ENCODE assay signal across 19 cellular contexts in genomic region chr4:185290018-185290607, GRCh38.
A peak's percentile ranks its signal among the peaks of the same experiment; 100 is the strongest.
DNase-seq lines count a peak whose midpoint lies in the region; ATAC-seq and TF ChIP-seq lines count a peak whose summit lies in the region.
"Had no signal": no experiment of that assay in that cellular context is flagged by ENCODE, and none has a peak within 500 bp of the region (broad histone marks: within the 10 kb centered on the region; RNA-seq: fewer than 3 reads in every experiment).

No MANE protein-coding gene starts in this region.

- no peak for TF ChIP-seq EP300 in transverse colon (IDR thresholded peaks at IDR 0.05; ENCODE audit: low read depth)

- POLR2A ChIA-PET in A673 (lab: Charles Lee; ENCODE audit: low non-redundant PET) = no interaction called here

- no peaks in the 10 kb centered on the region for H3K9me3 ChIP-seq in cardiac muscle cell (ENCODE audit: low read depth)
- no peaks in the 10 kb centered on the region for H3K9me3 ChIP-seq in mesodermal cell (ENCODE audit: control insufficient read depth, low read length)
- H3K9me3 ChIP-seq in thoracic aorta = no peaks in the 10 kb centered on the region
- no peaks in the 10 kb centered on the region for H3K9me3 ChIP-seq in transverse colon
- H3K9me3 ChIP-seq in A673 (ENCODE audit: low read depth, low read length, poor library complexity, severe bottlenecking) = no peaks in the 10 kb centered on the region
- H3K9me3 ChIP-seq: A549, HAP-1 had no signal

- no TSS peak for BruUV-seq in A673 (replicated peaks; lab: Mats Ljungman, UMichigan)

- ATAC-seq in Right ventricle myocardium superior (ENCODE audit: poor library complexity) = no peak
- no peak for ATAC-seq in thoracic aorta (ENCODE audit: insufficient number of reproducible peaks, low FRiP score, low read depth)
- ATAC-seq: A549 had no signal

- H3K27ac ChIP-seq in cardiac muscle cell (peak overlapping the region; percentile 75), mesodermal cell (ENCODE audit: low read depth, low read length, severe bottlenecking) (peak overlapping the region; percentile 50), thoracic aorta (peak overlapping the region; percentile 15 to 54), transverse colon (no peak overlapping the region), A673 (ENCODE audit: low read depth, low read length, poor library complexity, severe bottlenecking) (no peak overlapping the region)
- H3K27ac ChIP-seq: 22Rv1; A549; BLaER1 treated with 17β-estradiol and CSF1 and Interleukin-3, amounts not matched to agents 10 nM and 100 nM; GM23248 had no signal

- TF ChIP-seq CTCF in cardiac muscle cell (IDR thresholded peaks at IDR 0.05; ENCODE audit: low read depth, low read length) (no peak), thoracic aorta (IDR thresholded peaks at IDR 0.05) (no peak), transverse colon (IDR thresholded peaks at IDR 0.05) (no peak), A673 (conservative IDR thresholded peaks at IDR 0.05; ENCODE audit: low read depth, low read length) (no peak)

- DNase-seq in cardiac muscle cell (ENCODE audit: low read depth in 1 of 2, low spot score in 1 of 2) (no peak), Right ventricle myocardium superior (no peak), thoracic aorta (ENCODE audit: low spot score) (no peak), transverse colon (no peak), A673 (ENCODE audit: low spot score) (no peak), medulla oblongata (ENCODE audit: extremely low spot score) (no peak), SW480 (ENCODE audit: low spot score) (no peak)
- DNase-seq: CD8-positive, alpha-beta memory T cell; COR-L47; DMS 273 treated with DMSO at 0.1 percent for 48 hours; DMS53; DND-41; EL; GM23248 had no signal

- in situ Hi-C loops in transverse colon (cut with MboI; ENCODE audit: low pct_ligation_motif_present in 1 of 4, low pct_unique_long_range_greater_than_20kb in 1 of 4, low sequenced_read_pairs in 3 of 4) = no loop called here

- intact Hi-C loops in Right ventricle myocardium superior (cut with DNase I) (no loop called here), transverse colon (cut with DNase I; ENCODE audit: low total_unique reads) (no loop called here), A673 (cut with micrococcal nuclease; ENCODE audit: unreplicated experiment) (no loop called here)

- TF ChIP-seq POLR2A in transverse colon (IDR thresholded peaks at IDR 0.05) = no peak

- no peak overlapping the region for H3K4me3 ChIP-seq in cardiac muscle cell
- no peak overlapping the region for H3K4me3 ChIP-seq in mesodermal cell (ENCODE audit: extremely low read depth, insufficient read depth, low read length, poor library complexity, severe bottlenecking)
- H3K4me3 ChIP-seq in thoracic aorta = no peak overlapping the region
- H3K4me3 ChIP-seq in transverse colon = no peak overlapping the region
- H3K4me3 ChIP-seq in A673 (ENCODE audit: low read depth, low read length, poor library complexity, severe bottlenecking) = no peak overlapping the region
- H3K4me3 ChIP-seq: A549; BLaER1 treated with 17β-estradiol and CSF1 and Interleukin-3, amounts not matched to agents 10 nM and 100 nM; GM23248; HAP-1 had no signal

- H3K4me1 ChIP-seq in cardiac muscle cell (ENCODE audit: low read depth) (peaks cover 21% of the 10 kb centered on the region), mesodermal cell (ENCODE audit: control insufficient read depth, insufficient read depth, low read length, poor library complexity, severe bottlenecking) (no peaks in the 10 kb centered on the region), thoracic aorta (ENCODE audit: control insufficient read depth in 1 of 2, low read depth in 2 of 2) (peaks cover 8 to 64% of the 10 kb centered on the region in 2 donors), transverse colon (no peaks in the 10 kb centered on the region), A673 (ENCODE audit: insufficient read depth, low read length, poor library complexity, severe bottlenecking) (no peaks in the 10 kb centered on the region)
- H3K4me1 ChIP-seq: A549 had no signal

- no peaks in the 10 kb centered on the region for H3K27me3 ChIP-seq in cardiac muscle cell
- no peaks in the 10 kb centered on the region for H3K27me3 ChIP-seq in thoracic aorta (replicated peaks; ENCODE audit: insufficient read depth)
- H3K27me3 ChIP-seq in transverse colon = no peaks in the 10 kb centered on the region
- no peaks in the 10 kb centered on the region for H3K27me3 ChIP-seq in A673 (replicated peaks; ENCODE audit: insufficient read depth, low read depth, low read length, poor library complexity)
- H3K27me3 ChIP-seq: BLaER1 treated with 17β-estradiol and CSF1 and Interleukin-3, amounts not matched to agents 10 nM and 100 nM had no signal

- CTCF ChIA-PET in A673 (lab: Charles Lee) = no interaction called here

- H3K36me3 ChIP-seq in cardiac muscle cell (peaks cover 4% of the 10 kb centered on the region), mesodermal cell (ENCODE audit: control insufficient read depth, insufficient read depth, low read length) (peaks cover 20% of the 10 kb centered on the region), thoracic aorta (no peaks in the 10 kb centered on the region), transverse colon (no peaks in the 10 kb centered on the region), A673 (ENCODE audit: insufficient read depth, low read length, poor library complexity, severe bottlenecking) (no peaks in the 10 kb centered on the region)
- H3K36me3 ChIP-seq: HAP-1 had no signal

- 93 to 97% methylated on average over 5 to 6 of the region's 6 CpGs for WGBS in mesodermal cell (ENCODE audit: insufficient coverage in 2 of 2), 2 experiments
- 83% methylated on average over 4 to 6 of the region's 6 CpGs for WGBS in transverse colon (ENCODE audit: low coverage in 1 of 2), 2 donors

Comparison
In these comparisons a context has a peak if more than half of its experiments do, and no peak if none do; other contexts are left out.
1. H3K27ac ChIP-seq: peak in cardiac muscle cell (single experiment), mesodermal cell (single experiment) and thoracic aorta (2 of 2); none in transverse colon (0 of 4) and A673 (single experiment).